In genomic region chr12:131827961-131828534, GRCh38 we compare ENCODE assay signal across 8 cellular contexts. TPM values are rescaled to one million over a fixed set of nuclear protein-coding genes. Genes with fewer than 3 reads are reported as not detected.
DNase-seq lines count a peak whose midpoint lies in the region; ATAC-seq and TF ChIP-seq lines count a peak whose summit lies in the region.

Gene MMP17 (plus strand): TSS chr12:131828393. CDS start chr12:131828495, 102 bp downstream.

- TF ChIP-seq CTCF in ascending aorta (IDR thresholded peaks at IDR 0.05), result peak in 1 of 3 experiments; percentile 18

- H3K9me3 ChIP-seq in ascending aorta (no peaks in the 10 kb centered on the region), skeletal muscle satellite cell (replicated peaks; ENCODE audit: low read length) (no peaks in the 10 kb centered on the region)

- H3K27ac ChIP-seq in ascending aorta, result no peak within 1 kb of the TSS

- intact Hi-C loops in ascending aorta (cut with DNase I), result no loop called here

- peak within 1 kb of the TSS; percentile 78 for H3K9ac ChIP-seq in skeletal muscle satellite cell (ENCODE audit: low read depth, low read length)

- H3K36me3 ChIP-seq in ascending aorta (no peaks in the 10 kb centered on the region), skeletal muscle satellite cell (ENCODE audit: insufficient read depth, low read length) (no peaks in the 10 kb centered on the region)

- peaks cover 19 to 23% of the 10 kb centered on the region in 2 donors for H3K4me1 ChIP-seq in ascending aorta
- H3K4me1 ChIP-seq in skeletal muscle satellite cell (ENCODE audit: control insufficient read depth, insufficient read depth, low read length), result peaks cover 28% of the 10 kb centered on the region

- peak within 1 kb of the TSS; percentile 50 to 65 for H3K4me3 ChIP-seq in ascending aorta
- peak within 1 kb of the TSS; percentile 81 for H3K4me3 ChIP-seq in skeletal muscle satellite cell (ENCODE audit: low read length)

- H3K27me3 ChIP-seq in ascending aorta (peaks cover 21% of the 10 kb centered on the region), skeletal muscle satellite cell (ENCODE audit: control insufficient read depth, insufficient read depth, low read length) (no peaks in the 10 kb centered on the region)

- peak; percentile 16 for DNase-seq in NCI-H1092 treated with DMSO at 0.1 percent for 48 hours (lab: John Stamatoyannopoulos, UW)
- DNase-seq in NCI-H1092 (lab: John Stamatoyannopoulos, UW), result no peak
- DNase-seq in NCI-H69 (lab: John Stamatoyannopoulos, UW), result peak; percentile 72
- DNase-seq in ascending aorta (ENCODE audit: low spot score in 2 of 2), result no peak
- DNase-seq in hepatic stellate cell (ENCODE audit: low spot score), result peak; percentile 74
- DNase-seq in activated gamma-delta T cell treated with Interleukin-2 at 50 U/mL for 16 hours, result no peak

- peak; percentile 53 for ATAC-seq in GM21825 (IDR thresholded peaks at IDR 0.05; ENCODE audit: unreplicated experiment)

- peak within 1 kb of the TSS; percentile 97 for H3K4me2 ChIP-seq in skeletal muscle satellite cell (ENCODE audit: low read length)

RNA-seq across cellular contexts. Expression of gene MMP17, which starts in this region (rescaled TPM):
- 16.8 TPM for total RNA-seq in ascending aorta
- 13.3 and 18.8 TPM in 2 replicates for total RNA-seq in skeletal muscle satellite cell (2012; rRNA removed)

Comparison
In these comparisons a context has a peak if more than half of its experiments do, and no peak if none do; other contexts are left out.
1. DNase-seq: peak in NCI-H1092 treated with DMSO at 0.1 percent for 48 hours (single experiment), NCI-H69 (single experiment) and hepatic stellate cell (single experiment); none in NCI-H1092 (single experiment), ascending aorta (0 of 2) and activated gamma-delta T cell treated with Interleukin-2 at 50 U/mL for 16 hours (single experiment).